18 cellular contexts compared by ENCODE assay signal in the genomic region with DNA sequence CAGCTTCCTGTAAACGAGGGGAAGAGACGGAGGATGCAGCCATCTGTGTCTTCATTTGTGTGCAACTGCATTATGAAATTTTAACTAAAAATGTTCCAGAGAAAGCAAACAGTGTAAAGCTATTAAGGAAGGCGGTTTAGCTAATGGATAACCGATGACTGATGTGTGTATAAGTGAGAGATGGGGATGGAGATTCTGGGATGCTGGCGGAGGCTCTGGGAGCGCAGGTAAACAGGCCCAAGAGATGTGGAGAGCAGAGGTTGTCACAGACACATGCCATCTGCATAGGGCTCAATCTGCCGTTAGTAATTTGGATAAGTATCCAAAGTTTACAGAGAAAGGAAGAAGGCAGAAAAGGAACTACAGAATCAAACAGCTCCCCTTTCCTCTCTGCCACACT.
"Had no signal": no experiment of that assay in that cellular context is flagged by ENCODE, and none has a peak within 500 bp of the region (broad histone marks: within the 10 kb centered on the region; RNA-seq: fewer than 3 reads in every experiment).

No MANE protein-coding gene starts in this region.

- H3K27me3 ChIP-seq: adrenal gland, left lung, ovary had no signal

- H3K27ac ChIP-seq: adrenal gland, dorsolateral prefrontal cortex, gastroesophageal sphincter, left lung, ovary, stomach, thoracic aorta had no signal

- DNase-seq: activated CD4-positive, alpha-beta T cell treated with anti-CD3 and anti-CD28 coated beads, Interleukin-2, amount 10 ng/mL, durations not matched to agents 24 days and 14 days; activated CD4-positive, CD25-positive, alpha-beta regulatory T cell; activated CD8-positive, alpha-beta memory T cell treated with anti-CD3 and anti-CD28 coated beads, Interleukin-2, amount 50 U/mL, for 4 hours; activated CD8-positive, alpha-beta T cell treated with anti-CD3 and anti-CD28 coated beads, Interleukin-2, amount 10 ng/mL, durations not matched to agents 7 days and 5 days; activated effector memory CD4-positive, alpha-beta T cell treated with anti-CD3 and anti-CD28 coated beads, Interleukin-2, amount 50 U/mL, for 16 hours; activated T-cell treated with anti-CD3 and anti-CD28 coated beads, Interleukin-2, amount 50 U/mL, for 48 hours; adrenal gland; dorsolateral prefrontal cortex; islet precursor cell; left lung; mammary epithelial cell; mucosa of descending colon; naive thymus-derived CD4-positive, alpha-beta T cell; ovary; stimulated activated CD4-positive, alpha-beta T cell treated with anti-CD3 and anti-CD28 coated beads, Interleukin-1b, Interleukin-23, amount 100 ng/mL, for 48 hours; stomach had no signal

- H3K36me3 ChIP-seq: adrenal gland, gastroesophageal sphincter, left lung, ovary, stomach, thoracic aorta had no signal

- H3K4me3 ChIP-seq: adrenal gland, dorsolateral prefrontal cortex, gastroesophageal sphincter, left lung, mucosa of descending colon, ovary, stomach, thoracic aorta had no signal

- H3K4me1 ChIP-seq: adrenal gland, gastroesophageal sphincter, left lung, stomach had no signal

- H3K9me3 ChIP-seq: adrenal gland, ovary had no signal

- ATAC-seq: activated CD8-positive, alpha-beta T cell treated with anti-CD3 and anti-CD28 coated beads, Interleukin-2, amount 10 ng/mL, durations not matched to agents 7 days and 5 days; gastroesophageal sphincter; left lung; mucosa of descending colon; naive thymus-derived CD4-positive, alpha-beta T cell had no signal
